ENCODE assay signal across 12 cellular contexts in genomic region chr14:75200451-75200850, GRCh38. TPM values are rescaled to one million over a fixed set of nuclear protein-coding genes. Genes with fewer than 3 reads are reported as not detected.
A peak's percentile ranks its signal among the peaks of the same experiment; 100 is the strongest.
DNase-seq lines count a peak whose midpoint lies in the region; ATAC-seq and TF ChIP-seq lines count a peak whose summit lies in the region.
"Had no signal": no experiment of that assay in that cellular context is flagged by ENCODE, and none has a peak within 500 bp of the region (broad histone marks: within the 10 kb centered on the region; RNA-seq: fewer than 3 reads in every experiment).

No MANE protein-coding gene starts in this region.

- in situ Hi-C loops in HAP-1 (cut with MboI; ENCODE audit: low sequenced_read_pairs): no loop called here

- H3K27ac ChIP-seq in foreskin keratinocyte (no peak overlapping the region), spleen (no peak overlapping the region), caudate nucleus (ENCODE audit: low read depth, low read length) (no peak overlapping the region)
- H3K27ac ChIP-seq in effector memory CD4-positive, alpha-beta T cell (ENCODE audit: insufficient read depth, low read length, poor library complexity, severe bottlenecking): no peak overlapping the region

- intact Hi-C loops in spleen (cut with DNase I; ENCODE audit: low total_unique reads): no loop called here

- H3K4me1 ChIP-seq in foreskin keratinocyte (peaks cover 19% of the 10 kb centered on the region), spleen (peaks cover 0 to 26% (median 12%) of the 10 kb centered on the region in 6 donors), HAP-1 (no peaks in the 10 kb centered on the region)
- H3K4me1 ChIP-seq in effector memory CD4-positive, alpha-beta T cell (ENCODE audit: control insufficient read depth, insufficient read depth, low read length, poor library complexity, severe bottlenecking): no peaks in the 10 kb centered on the region

- no peak for TF ChIP-seq POLR2A in spleen (IDR thresholded peaks at IDR 0.05)

- WGBS in spleen, 5 donors: 68 to 88% (median 79%) methylated on average over 4 of the region's 4 CpGs

- H3K9me3 ChIP-seq in spleen: no peaks in the 10 kb centered on the region
- H3K9me3 ChIP-seq in effector memory CD4-positive, alpha-beta T cell (ENCODE audit: control insufficient read depth, low read length): no peaks in the 10 kb centered on the region
- no peaks in the 10 kb centered on the region for H3K9me3 ChIP-seq in HAP-1

- H3K36me3 ChIP-seq in spleen (no peaks in the 10 kb centered on the region), HAP-1 (replicated peaks) (no peaks in the 10 kb centered on the region)
- H3K36me3 ChIP-seq in effector memory CD4-positive, alpha-beta T cell (ENCODE audit: control insufficient read depth, insufficient read depth, low read length): no peaks in the 10 kb centered on the region

- peak; percentile 94 for DNase-seq in HT-29 (ENCODE audit: low spot score)
- DNase-seq in NCI-H748 (lab: John Stamatoyannopoulos, UW; ENCODE audit: unreplicated experiment): peak; percentile 96
- peak; percentile 61 to 75 for DNase-seq in foreskin keratinocyte
- peak; percentile 40 for DNase-seq in spleen
- no peak for DNase-seq in effector memory CD4-positive, alpha-beta T cell
- DNase-seq in caudate nucleus (lab: John Stamatoyannopoulos, UW): no peak
- DNase-seq in HAP-1 (ENCODE audit: low spot score in 2 of 2): no peak
- no peak for DNase-seq in OCI-M2 (lab: John Stamatoyannopoulos, UW; ENCODE audit: unreplicated experiment)
- DNase-seq: activated T-cell treated with anti-CD3 and anti-CD28 coated beads, Interleukin-2, amount 50 U/mL, for 1 hour; CD4-positive, alpha-beta T cell; NCI-H1092; substantia nigra had no signal

- H3K4me3 ChIP-seq in spleen (no peak overlapping the region), HAP-1 (no peak overlapping the region)
- no peak overlapping the region for H3K4me3 ChIP-seq in effector memory CD4-positive, alpha-beta T cell (ENCODE audit: insufficient read depth, low read depth, low read length, poor library complexity, severe bottlenecking)

- H3K27me3 ChIP-seq in foreskin keratinocyte (no peaks in the 10 kb centered on the region), spleen (replicated peaks in 1 of 7) (no peaks in the 10 kb centered on the region), HAP-1 (ENCODE audit: low read depth) (no peaks in the 10 kb centered on the region)
- no peaks in the 10 kb centered on the region for H3K27me3 ChIP-seq in effector memory CD4-positive, alpha-beta T cell (replicated peaks; ENCODE audit: control insufficient read depth, insufficient read depth, low read length, poor library complexity, severe bottlenecking)

- TF ChIP-seq CTCF in foreskin keratinocyte (conservative IDR thresholded peaks at IDR 0.05): peak; percentile 12
- no peak for TF ChIP-seq CTCF in spleen (IDR thresholded peaks at IDR 0.05 in 8 of 11, conservative IDR thresholded peaks at IDR 0.05 in 3 of 11)

- ATAC-seq in foreskin keratinocyte: peak; percentile 80

RNA-seq across cellular contexts. Expression of gene TMED10, which starts 24.0 kb away (rescaled TPM):
- total RNA-seq in HT-29 (2014; rRNA removed; shearing (Covaris generic)): 136 and 148 TPM in 2 replicates
- total RNA-seq in foreskin keratinocyte (334 and 336 TPM in 2 replicates), spleen (100 to 1,000 TPM; 167 to 212 (median 191) TPM)
- polyA plus RNA-seq in foreskin keratinocyte (243 and 254 TPM in 2 replicates), spleen (10 to 100 TPM; 33.3 to 52.2 (median 46.6) TPM)

Comparison
In these comparisons a context has a peak if more than half of its experiments do, and no peak if none do; other contexts are left out.
1. DNase-seq: peak in HT-29 (single experiment), NCI-H748 (single experiment), foreskin keratinocyte (2 of 2) and spleen (single experiment); none in effector memory CD4-positive, alpha-beta T cell (0 of 3), caudate nucleus (0 of 61), HAP-1 (0 of 2) and OCI-M2 (single experiment).